15 cellular contexts compared by ENCODE assay signal in genomic region chr11:38060930-38061329, GRCh38.
A peak's percentile ranks its signal among the peaks of the same experiment; 100 is the strongest.
DNase-seq lines count a peak whose midpoint lies in the region; ATAC-seq and TF ChIP-seq lines count a peak whose summit lies in the region.
"Had no signal": no experiment of that assay in that cellular context is flagged by ENCODE, and none has a peak within 500 bp of the region (broad histone marks: within the 10 kb centered on the region; RNA-seq: fewer than 3 reads in every experiment).

No MANE protein-coding gene starts in this region.

- no peak overlapping the region for H3K27ac Mint-ChIP-seq in Caco-2 (ENCODE audit: unreplicated experiment)
- no peak overlapping the region for H3K27ac Mint-ChIP-seq in naive thymus-derived CD4-positive, alpha-beta T cell
- H3K27ac Mint-ChIP-seq: GM23338 had no signal

- no peaks in the 10 kb centered on the region for H3K79me2 ChIP-seq in osteoblast (ENCODE audit: insufficient read depth, low read length)

- H3K36me3 ChIP-seq in A673 (ENCODE audit: insufficient read depth, low read length, poor library complexity, severe bottlenecking): no peaks in the 10 kb centered on the region
- no peaks in the 10 kb centered on the region for H3K36me3 ChIP-seq in Caco-2 (ENCODE audit: control insufficient read depth, insufficient read depth, low read length)
- H3K36me3 ChIP-seq in naive thymus-derived CD4-positive, alpha-beta T cell (ENCODE audit: control insufficient read depth in 2 of 3, insufficient read depth in 3 of 3, low read length in 3 of 3): no peaks in the 10 kb centered on the region
- no peaks in the 10 kb centered on the region for H3K36me3 ChIP-seq in osteoblast (ENCODE audit: insufficient read depth, low read length)

- CTCF ChIA-PET in A673 (lab: Charles Lee): no interaction called here
- CTCF ChIA-PET in Caco-2 (lab: Charles Lee): no interaction called here
- CTCF ChIA-PET in naive thymus-derived CD4-positive, alpha-beta T cell (lab: Charles Lee): no interaction called here

- no peaks in the 10 kb centered on the region for H3K36me3 Mint-ChIP-seq in Caco-2 (ENCODE audit: insufficient read depth, unreplicated experiment)
- H3K36me3 Mint-ChIP-seq in naive thymus-derived CD4-positive, alpha-beta T cell: peaks cover 0 to 11% (median 0%) of the 10 kb centered on the region in 5 donors

- no peaks in the 10 kb centered on the region for H3K27me3 ChIP-seq in A673 (replicated peaks; ENCODE audit: insufficient read depth, low read depth, low read length, poor library complexity)
- H3K27me3 ChIP-seq in Caco-2 (replicated peaks; ENCODE audit: control insufficient read depth, insufficient read depth, low read length): no peaks in the 10 kb centered on the region
- H3K27me3 ChIP-seq in naive thymus-derived CD4-positive, alpha-beta T cell (ENCODE audit: control insufficient read depth in 2 of 2, insufficient read depth in 2 of 2, low read length in 2 of 2): no peaks in the 10 kb centered on the region
- no peaks in the 10 kb centered on the region for H3K27me3 ChIP-seq in osteoblast (ENCODE audit: insufficient read depth, low read length)

- no peak overlapping the region for H3K4me2 ChIP-seq in osteoblast (ENCODE audit: insufficient read depth, low read length)
- H3K4me2 ChIP-seq: GM23338 had no signal

- POLR2A ChIA-PET in A673 (lab: Charles Lee; ENCODE audit: low non-redundant PET): no interaction called here
- POLR2A ChIA-PET in Caco-2 (lab: Charles Lee): no interaction called here
- POLR2A ChIA-PET in naive thymus-derived CD4-positive, alpha-beta T cell (lab: Charles Lee): no interaction called here

- H3K4me3 ChIP-seq in A673 (ENCODE audit: low read depth, low read length, poor library complexity, severe bottlenecking) (no peak overlapping the region), Caco-2 (ENCODE audit: low read depth, low read length) (no peak overlapping the region), osteoblast (ENCODE audit: insufficient read depth, low read length) (no peak overlapping the region)
- no peak overlapping the region for H3K4me3 ChIP-seq in naive thymus-derived CD4-positive, alpha-beta T cell (ENCODE audit: low read length)
- H3K4me3 ChIP-seq: GM23338 had no signal

- BruUV-seq in A673 (replicated peaks; lab: Mats Ljungman, UMichigan) (no TSS peak), Caco-2 (replicated peaks; lab: Mats Ljungman, UMichigan) (no TSS peak)

- no peak overlapping the region for H3K27ac ChIP-seq in A673 (ENCODE audit: low read depth, low read length, poor library complexity, severe bottlenecking)
- no peak overlapping the region for H3K27ac ChIP-seq in naive thymus-derived CD4-positive, alpha-beta T cell (ENCODE audit: low read depth, low read length)
- no peak overlapping the region for H3K27ac ChIP-seq in osteoblast (ENCODE audit: low read depth, low read length)
- H3K27ac ChIP-seq: C4-2B had no signal

- H2AFZ ChIP-seq in osteoblast (ENCODE audit: low read length): no peak overlapping the region
- H2AFZ ChIP-seq: GM23338 had no signal

- ATAC-seq in GM21515 (IDR thresholded peaks at IDR 0.05; ENCODE audit: unreplicated experiment): no peak
- no peak for ATAC-seq in naive thymus-derived CD4-positive, alpha-beta T cell
- ATAC-seq: GM23338 had no signal

- H3K4me1 ChIP-seq in A673 (ENCODE audit: insufficient read depth, low read length, poor library complexity, severe bottlenecking) (no peaks in the 10 kb centered on the region), Caco-2 (no peaks in the 10 kb centered on the region), osteoblast (ENCODE audit: insufficient read depth, low read length) (no peaks in the 10 kb centered on the region)
- no peaks in the 10 kb centered on the region for H3K4me1 ChIP-seq in naive thymus-derived CD4-positive, alpha-beta T cell (ENCODE audit: control insufficient read depth in 2 of 2, insufficient read depth in 2 of 2, low read length in 2 of 2)

- DNase-seq in A673 (ENCODE audit: low spot score) (peak; percentile 23), M059J (ENCODE audit: low read depth) (peak; percentile 70), amniotic epithelial cell (ENCODE audit: low read depth) (peak; percentile 13), iris pigment epithelial cell (ENCODE audit: low read depth) (peak; percentile 21), Caco-2 (no peak), osteoblast (ENCODE audit: insufficient read length, low spot score, missing footprints) (no peak)
- no peak for DNase-seq in naive thymus-derived CD4-positive, alpha-beta T cell
- DNase-seq: DMS79, GDM1, NCI-H1930, NCI-H2171, NCI-H446 treated with DMSO at 0.1 percent for 48 hours had no signal

- intact Hi-C loops in A673 (cut with micrococcal nuclease; ENCODE audit: unreplicated experiment): no loop called here
- intact Hi-C loops in Caco-2 (cut with micrococcal nuclease; ENCODE audit: unreplicated experiment): no loop called here
- intact Hi-C loops in naive thymus-derived CD4-positive, alpha-beta T cell (cut with micrococcal nuclease): no loop called here

- H4K20me1 ChIP-seq in osteoblast (ENCODE audit: insufficient read depth, low read length): no peaks in the 10 kb centered on the region

- H3K9me3 ChIP-seq in A673 (ENCODE audit: low read depth, low read length, poor library complexity, severe bottlenecking) (no peaks in the 10 kb centered on the region), Caco-2 (no peaks in the 10 kb centered on the region), osteoblast (ENCODE audit: low read depth, low read length) (no peaks in the 10 kb centered on the region)
- no peaks in the 10 kb centered on the region for H3K9me3 ChIP-seq in naive thymus-derived CD4-positive, alpha-beta T cell (ENCODE audit: control insufficient read depth in 2 of 3, low read length in 3 of 3)

- H3K27me3 Mint-ChIP-seq in Caco-2 (ENCODE audit: insufficient read depth, unreplicated experiment): no peaks in the 10 kb centered on the region
- no peaks in the 10 kb centered on the region for H3K27me3 Mint-ChIP-seq in naive thymus-derived CD4-positive, alpha-beta T cell

- no peaks in the 10 kb centered on the region for H3K9me3 Mint-ChIP-seq in Caco-2 (ENCODE audit: unreplicated experiment)
- H3K9me3 Mint-ChIP-seq in naive thymus-derived CD4-positive, alpha-beta T cell: peaks cover 0 to 23% (median 9%) of the 10 kb centered on the region in 11 donors
- H3K9me3 Mint-ChIP-seq: GM23338 had no signal

- no peak overlapping the region for H3K4me3 Mint-ChIP-seq in Caco-2 (ENCODE audit: unreplicated experiment)
- no peak overlapping the region for H3K4me3 Mint-ChIP-seq in naive thymus-derived CD4-positive, alpha-beta T cell
- H3K4me3 Mint-ChIP-seq: GM23338 had no signal

- no peaks in the 10 kb centered on the region for H3K4me1 Mint-ChIP-seq in Caco-2 (ENCODE audit: low read depth, unreplicated experiment)
- no peaks in the 10 kb centered on the region for H3K4me1 Mint-ChIP-seq in naive thymus-derived CD4-positive, alpha-beta T cell
- H3K4me1 Mint-ChIP-seq: GM23338 had no signal

- TF ChIP-seq CTCF in A673 (conservative IDR thresholded peaks at IDR 0.05; ENCODE audit: low read depth, low read length) (no peak), Caco-2 (IDR thresholded peaks at IDR 0.05; ENCODE audit: insufficient read depth in 1 of 2, low read depth in 1 of 2, low read length in 1 of 2, severe bottlenecking in 1 of 2, unreplicated experiment in 1 of 2) (no peak), osteoblast (IDR thresholded peaks at IDR 0.05; ENCODE audit: extremely low read depth, low read depth, low read length) (no peak)

Comparison
In these comparisons a context has a peak if more than half of its experiments do, and no peak if none do; other contexts are left out.
1. DNase-seq: peak in A673 (single experiment), M059J (single experiment), amniotic epithelial cell (single experiment) and iris pigment epithelial cell (single experiment); none in Caco-2 (0 of 2), naive thymus-derived CD4-positive, alpha-beta T cell (0 of 9) and osteoblast (single experiment).